ENCODE assay signal across 9 cellular contexts in the genomic region with DNA sequence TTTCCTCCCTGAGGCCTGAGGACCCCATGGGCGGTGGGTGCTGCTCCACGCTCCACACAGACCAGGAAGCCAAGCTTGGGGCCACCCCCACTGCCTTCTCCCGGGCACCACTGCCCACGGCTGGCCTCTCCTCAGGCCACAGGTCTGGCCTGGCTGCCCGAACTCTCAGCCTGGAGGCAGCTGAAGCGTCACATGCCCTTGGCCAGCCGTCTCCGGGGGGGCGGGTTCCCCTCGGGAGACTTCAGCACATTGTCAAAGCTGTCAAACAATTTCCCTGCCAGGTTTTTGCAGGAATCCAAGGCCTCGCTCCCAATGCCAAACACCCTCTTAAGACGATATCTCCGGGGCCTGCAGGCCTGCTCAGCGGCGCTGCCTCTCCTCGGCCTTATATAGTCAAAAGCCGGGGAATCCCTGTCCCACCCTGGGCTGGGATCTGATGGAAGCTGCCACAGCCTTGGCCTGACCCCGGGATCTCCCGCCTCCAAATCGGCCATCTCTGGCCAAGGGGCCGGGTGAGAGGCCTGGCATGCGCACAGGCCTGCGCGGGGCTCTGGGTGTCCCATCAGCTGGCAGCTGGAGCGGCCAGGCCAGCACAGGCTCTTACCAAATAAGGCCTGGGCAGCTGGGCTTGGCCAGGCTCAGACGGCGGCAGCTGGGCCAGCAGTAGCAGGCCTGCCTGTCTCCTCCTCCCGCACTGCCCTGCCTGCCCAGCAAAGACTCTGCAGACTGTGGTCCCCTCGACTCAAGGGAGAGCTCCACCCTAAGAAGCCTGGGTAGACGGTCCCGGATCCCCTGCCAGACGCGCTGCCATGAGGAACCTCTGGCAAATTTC. TPM values are rescaled to one million over a fixed set of nuclear protein-coding genes. Genes with fewer than 3 reads are reported as not detected.
A peak's percentile ranks its signal among the peaks of the same experiment; 100 is the strongest.
DNase-seq lines count a peak whose midpoint lies in the region; ATAC-seq and TF ChIP-seq lines count a peak whose summit lies in the region.
"Had no signal": no experiment of that assay in that cellular context is flagged by ENCODE, and none has a peak within 500 bp of the region (broad histone marks: within the 10 kb centered on the region; RNA-seq: fewer than 3 reads in every experiment).

No MANE protein-coding gene starts in this region.

- TF ChIP-seq CTCF in coronary artery (IDR thresholded peaks at IDR 0.05), result no peak
- no peak for TF ChIP-seq CTCF in liver (IDR thresholded peaks at IDR 0.05; ENCODE audit: low read depth, low read length, missing input control)

- TF ChIP-seq RAD21 in liver (IDR thresholded peaks at IDR 0.05), result no peak

- H3K9ac ChIP-seq in liver (ENCODE audit: low read depth in 1 of 2, low read length in 2 of 2), result peak overlapping the region in 1 of 2 donors; percentile 32

- no peak for TF ChIP-seq POLR2A in GM18505 (IDR thresholded peaks at IDR 0.05; ENCODE audit: borderline replicate concordance, extremely low read depth, insufficient read depth, insufficient read length)

- no peaks in the 10 kb centered on the region for H3K9me3 ChIP-seq in liver (ENCODE audit: control insufficient read depth in 4 of 4, low read length in 3 of 4)

- WGBS in liver, result 29% methylated on average over 33 of the region's 33 CpGs

- no peaks in the 10 kb centered on the region for H3K27me3 ChIP-seq in liver (ENCODE audit: control insufficient read depth in 4 of 4, insufficient read depth in 4 of 4, low read length in 3 of 4)

- ATAC-seq in GM21825 (IDR thresholded peaks at IDR 0.05; ENCODE audit: unreplicated experiment) (no peak), GM18505 (IDR thresholded peaks at IDR 0.05; ENCODE audit: unreplicated experiment) (no peak)
- ATAC-seq: activated T-helper 17 cell treated with anti-CD3 and anti-CD28 coated beads, Interleukin-2, amount 50 U/mL, for 72 hours had no signal

- peak overlapping the region; percentile 25 for H3K4me3 ChIP-seq in coronary artery
- no peak overlapping the region for H3K4me3 ChIP-seq in liver (ENCODE audit: low read depth in 1 of 3, low read length in 3 of 3)

- H3K27ac ChIP-seq in coronary artery (peak overlapping the region; percentile 87 to 98), liver (ENCODE audit: low read depth in 1 of 2, low read length in 2 of 2) (peak overlapping the region; percentile 84 to 89), substantia nigra (ENCODE audit: low read depth, low read length, poor library complexity, severe bottlenecking) (peak overlapping the region; percentile 83)

- peaks cover 34 to 55% (median 45%) of the 10 kb centered on the region in 4 donors for H3K4me1 ChIP-seq in liver (ENCODE audit: control insufficient read depth in 4 of 4, insufficient read depth in 4 of 4, low read length in 3 of 4)

- no peaks in the 10 kb centered on the region for H3K36me3 ChIP-seq in liver (ENCODE audit: control insufficient read depth in 4 of 4, insufficient read depth in 3 of 4, low read depth in 1 of 4, low read length in 3 of 4)

- DNase-seq in LHCN-M2 (ENCODE audit: low read depth) (peak; percentile 78), coronary artery (ENCODE audit: low spot score) (peak; percentile 96), substantia nigra (lab: John Stamatoyannopoulos, UW) (peak; percentile 48 to 98 (median 87)), T-helper 2 cell (no peak)
- no peak for DNase-seq in activated CD8-positive, alpha-beta memory T cell treated with anti-CD3 and anti-CD28 coated beads, Interleukin-2, amount 50 U/mL, for 48 hours

TF ChIP-seq in liver, 16 proteins besides CTCF, POLR2A, EP300 and RAD21:
- peak; percentile 95 for TF ChIP-seq YY1 (IDR thresholded peaks at IDR 0.05)
- TF ChIP-seq, protein P1, sequence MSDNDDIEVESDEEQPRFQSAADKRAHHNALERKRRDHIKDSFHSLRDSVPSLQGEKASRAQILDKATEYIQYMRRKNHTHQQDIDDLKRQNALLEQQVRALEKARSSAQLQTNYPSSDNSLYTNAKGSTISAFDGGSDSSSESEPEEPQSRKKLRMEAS (IDR thresholded peaks at IDR 0.05), result no peak
- TF ChIP-seq SP1 (IDR thresholded peaks at IDR 0.05), result peak; percentile 78
- peak; percentile 74 to 80 for TF ChIP-seq RXRA (IDR thresholded peaks at IDR 0.05)
- TF ChIP-seq JUND (IDR thresholded peaks at IDR 0.05), result peak in 1 of 2 donors; percentile 60
- TF ChIP-seq HNF4A (conservative IDR thresholded peaks at IDR 0.05), result peak in 1 of 2 donors; percentile 62
- TF ChIP-seq TAF1 (conservative IDR thresholded peaks at IDR 0.05), result peak; percentile 91
- TF ChIP-seq NR2F2 (IDR thresholded peaks at IDR 0.05), result peak; percentile 62
- TF ChIP-seq, protein P2, sequence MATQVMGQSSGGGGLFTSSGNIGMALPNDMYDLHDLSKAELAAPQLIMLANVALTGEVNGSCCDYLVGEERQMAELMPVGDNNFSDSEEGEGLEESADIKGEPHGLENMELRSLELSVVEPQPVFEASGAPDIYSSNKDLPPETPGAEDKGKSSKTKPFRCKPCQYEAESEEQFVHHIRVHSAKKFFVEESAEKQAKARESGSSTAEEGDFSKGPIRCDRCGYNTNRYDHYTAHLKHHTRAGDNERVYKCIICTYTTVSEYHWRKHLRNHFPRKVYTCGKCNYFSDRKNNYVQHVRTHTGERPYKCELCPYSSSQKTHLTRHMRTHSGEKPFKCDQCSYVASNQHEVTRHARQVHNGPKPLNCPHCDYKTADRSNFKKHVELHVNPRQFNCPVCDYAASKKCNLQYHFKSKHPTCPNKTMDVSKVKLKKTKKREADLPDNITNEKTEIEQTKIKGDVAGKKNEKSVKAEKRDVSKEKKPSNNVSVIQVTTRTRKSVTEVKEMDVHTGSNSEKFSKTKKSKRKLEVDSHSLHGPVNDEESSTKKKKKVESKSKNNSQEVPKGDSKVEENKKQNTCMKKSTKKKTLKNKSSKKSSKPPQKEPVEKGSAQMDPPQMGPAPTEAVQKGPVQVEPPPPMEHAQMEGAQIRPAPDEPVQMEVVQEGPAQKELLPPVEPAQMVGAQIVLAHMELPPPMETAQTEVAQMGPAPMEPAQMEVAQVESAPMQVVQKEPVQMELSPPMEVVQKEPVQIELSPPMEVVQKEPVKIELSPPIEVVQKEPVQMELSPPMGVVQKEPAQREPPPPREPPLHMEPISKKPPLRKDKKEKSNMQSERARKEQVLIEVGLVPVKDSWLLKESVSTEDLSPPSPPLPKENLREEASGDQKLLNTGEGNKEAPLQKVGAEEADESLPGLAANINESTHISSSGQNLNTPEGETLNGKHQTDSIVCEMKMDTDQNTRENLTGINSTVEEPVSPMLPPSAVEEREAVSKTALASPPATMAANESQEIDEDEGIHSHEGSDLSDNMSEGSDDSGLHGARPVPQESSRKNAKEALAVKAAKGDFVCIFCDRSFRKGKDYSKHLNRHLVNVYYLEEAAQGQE (IDR thresholded peaks at IDR 0.05), result peak; percentile 91
- no peak for TF ChIP-seq FOXA2 (IDR thresholded peaks at IDR 0.05)
- no peak for TF ChIP-seq GABPA (IDR thresholded peaks at IDR 0.05 in 1 of 2, conservative IDR thresholded peaks at IDR 0.05 in 1 of 2)
- peak; percentile 18 for TF ChIP-seq ZBTB33 (IDR thresholded peaks at IDR 0.05)

RNA-seq across cellular contexts. Expression of gene RBM38, which starts 49.7 kb away (rescaled TPM):
- 7.4 and 8.6 TPM in 2 replicates for total RNA-seq in LHCN-M2 (2014; rRNA removed)
- 3.9 TPM for polyA plus RNA-seq in LHCN-M2 (2012)
- 100 to 1,000 TPM in 1 of 2 donors, 1 to 10 TPM in 1; 4.4 to 258 TPM for total RNA-seq in liver
- polyA plus RNA-seq in liver, result 1 to 10 TPM; 1.4 to 7.7 TPM

Comparison
In these comparisons a context has a peak if more than half of its experiments do, and no peak if none do; other contexts are left out.
1. DNase-seq: peak in LHCN-M2 (single experiment), coronary artery (single experiment) and substantia nigra (49 of 49); none in activated CD8-positive, alpha-beta memory T cell treated with anti-CD3 and anti-CD28 coated beads, Interleukin-2, amount 50 U/mL, for 48 hours (single experiment) and T-helper 2 cell (0 of 5).
2. Peak in every context shown above with its lines, with median percentiles within 50 percentile points of each other: H3K27ac ChIP-seq.